22 cellular contexts compared by ENCODE assay signal in the genomic region with DNA sequence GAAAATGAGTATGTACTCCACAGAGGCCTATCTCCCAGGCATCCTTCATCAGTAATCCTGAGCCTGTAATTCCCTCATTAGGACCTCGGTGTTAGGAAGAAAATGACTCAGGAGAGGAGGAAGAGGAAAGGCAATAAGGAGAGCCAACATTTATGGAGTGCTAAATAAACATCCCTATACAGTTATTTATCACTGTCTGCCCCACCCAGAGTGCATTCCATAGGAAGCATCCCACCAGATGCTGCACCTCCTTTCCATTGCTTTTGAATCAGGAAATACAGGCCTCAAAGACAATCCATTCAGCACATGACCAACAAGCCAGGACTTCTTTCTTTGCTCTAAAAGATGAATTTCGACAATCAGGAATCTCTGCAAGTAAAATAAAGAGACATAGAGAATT.
"Had no signal": no experiment of that assay in that cellular context is flagged by ENCODE, and none has a peak within 500 bp of the region (broad histone marks: within the 10 kb centered on the region; RNA-seq: fewer than 3 reads in every experiment).

No MANE protein-coding gene starts in this region.

- ATAC-seq: activated T-cell treated with anti-CD3 and anti-CD28 coated beads, Interleukin-2, amount 50 U/mL, for 4 hours; T-cell had no signal

- DNase-seq: activated B cell treated with CpG ODN at 0.5 μM for 24 hours; activated CD4-positive, alpha-beta memory T cell treated with anti-CD3 and anti-CD28 coated beads for 36 hours; activated CD4-positive, alpha-beta T cell treated with anti-CD3 and anti-CD28 coated beads, Interleukin-2, amount 10 ng/mL, durations not matched to agents 7 days and 5 days; activated CD8-positive, alpha-beta memory T cell treated with anti-CD3 and anti-CD28 coated beads for 24 hours; activated effector memory CD4-positive, alpha-beta T cell treated with anti-CD3 and anti-CD28 coated beads, Interleukin-2, amount 50 U/mL, for 16 hours; activated naive CD4-positive, alpha-beta T cell treated with Interleukin-2 at 50 U/mL for 16 hours; activated T-cell treated with anti-CD3 and anti-CD28 coated beads, Interleukin-2, amount 50 U/mL, for 4 hours; amygdala; MM.1S; NCI-H1105; NCI-H1436; NCI-H187; NCI-H446; NCI-H524; PC-9; T-cell; T-helper 2 cell; T1000 had no signal

- H3K27ac ChIP-seq: cardiac muscle cell, PC-9, SK-N-MC had no signal

- H3K4me1 Mint-ChIP-seq: activated B cell treated with CpG ODN at 0.5 μM for 24 hours; activated CD4-positive, alpha-beta T cell treated with anti-CD3 and anti-CD28 coated beads, Interleukin-2, amount 10 ng/mL, durations not matched to agents 7 days and 5 days; brain; T-cell had no signal

- H3K36me3 ChIP-seq: cardiac muscle cell had no signal

- H3K27me3 ChIP-seq: cardiac muscle cell had no signal

- H3K27ac Mint-ChIP-seq: activated B cell treated with CpG ODN at 0.5 μM for 24 hours; activated CD4-positive, alpha-beta memory T cell treated with anti-CD3 and anti-CD28 coated beads for 36 hours; activated CD4-positive, alpha-beta T cell treated with anti-CD3 and anti-CD28 coated beads, Interleukin-2, amount 10 ng/mL, durations not matched to agents 7 days and 5 days; activated naive CD8-positive, alpha-beta T cell; brain; T-cell had no signal

- H3K27me3 Mint-ChIP-seq: activated B cell treated with CpG ODN at 0.5 μM for 24 hours; activated CD4-positive, alpha-beta memory T cell treated with anti-CD3 and anti-CD28 coated beads for 36 hours; activated naive CD8-positive, alpha-beta T cell; brain; T-cell had no signal

- H3K4me3 ChIP-seq: cardiac muscle cell, PC-9, SK-N-MC had no signal

- H3K36me3 Mint-ChIP-seq: activated CD4-positive, alpha-beta memory T cell treated with anti-CD3 and anti-CD28 coated beads for 36 hours; activated naive CD8-positive, alpha-beta T cell; brain; T-cell had no signal

- H3K4me3 Mint-ChIP-seq: activated B cell treated with CpG ODN at 0.5 μM for 24 hours; activated CD4-positive, alpha-beta memory T cell treated with anti-CD3 and anti-CD28 coated beads for 36 hours; activated CD4-positive, alpha-beta T cell treated with anti-CD3 and anti-CD28 coated beads, Interleukin-2, amount 10 ng/mL, durations not matched to agents 7 days and 5 days; activated naive CD8-positive, alpha-beta T cell; activated T-cell treated with anti-CD3 and anti-CD28 coated beads, Interleukin-2, amount 50 U/mL, for 4 hours; brain; T-cell had no signal

- H3K9me3 Mint-ChIP-seq: activated B cell treated with CpG ODN at 0.5 μM for 24 hours; activated CD4-positive, alpha-beta memory T cell treated with anti-CD3 and anti-CD28 coated beads for 36 hours; activated CD4-positive, alpha-beta T cell treated with anti-CD3 and anti-CD28 coated beads, Interleukin-2, amount 10 ng/mL, durations not matched to agents 7 days and 5 days; activated T-cell treated with anti-CD3 and anti-CD28 coated beads, Interleukin-2, amount 50 U/mL, for 4 hours; brain; T-cell had no signal
